In genomic region chr14:22830329-22831010, GRCh38 we compare ENCODE assay signal across 2 cellular contexts.
TF ChIP-seq lines count a peak whose summit lies in the region.

No MANE protein-coding gene starts in this region.

TF ChIP-seq in GM23338, 12 proteins besides CTCF, POLR2A, EP300 and RAD21:
- no peak for TF ChIP-seq JUNB (IDR thresholded peaks at IDR 0.05; ENCODE audit: unreplicated experiment)
- no peak for TF ChIP-seq CREB1 (CRISPR knock-in tag; IDR thresholded peaks at IDR 0.05; ENCODE audit: low read depth)
- no peak for TF ChIP-seq NANOG (IDR thresholded peaks at IDR 0.05; ENCODE audit: borderline replicate concordance)
- TF ChIP-seq STAT1 (IDR thresholded peaks at IDR 0.05; ENCODE audit: unreplicated experiment), result no peak
- TF ChIP-seq EZH2phosphoT487 (IDR thresholded peaks at IDR 0.05; ENCODE audit: unreplicated experiment), result no peak
- no peak for TF ChIP-seq REST (IDR thresholded peaks at IDR 0.05; ENCODE audit: unreplicated experiment)
- TF ChIP-seq POLR2AphosphoS5 (IDR thresholded peaks at IDR 0.05; ENCODE audit: low read depth), result no peak

TF ChIP-seq in SK-N-SH, 30 proteins besides CTCF, POLR2A, EP300 and RAD21:
- TF ChIP-seq POLR2AphosphoS5 (IDR thresholded peaks at IDR 0.05; ENCODE audit: low read depth, low read length), result no peak
- TF ChIP-seq MEF2A (IDR thresholded peaks at IDR 0.05; ENCODE audit: borderline replicate concordance, low read depth), result no peak
- no peak for TF ChIP-seq SMC3 (IDR thresholded peaks at IDR 0.05; ENCODE audit: low read depth, low read length)
- TF ChIP-seq FOXJ3 (CRISPR knock-in tag; IDR thresholded peaks at IDR 0.05), result no peak
- no peak for TF ChIP-seq PBX3 (IDR thresholded peaks at IDR 0.05)
- no peak for TF ChIP-seq NRF1 (IDR thresholded peaks at IDR 0.05; ENCODE audit: low read depth, low read length)
